Comparison of ENCODE assay signal across 7 cellular contexts in the genomic region with DNA sequence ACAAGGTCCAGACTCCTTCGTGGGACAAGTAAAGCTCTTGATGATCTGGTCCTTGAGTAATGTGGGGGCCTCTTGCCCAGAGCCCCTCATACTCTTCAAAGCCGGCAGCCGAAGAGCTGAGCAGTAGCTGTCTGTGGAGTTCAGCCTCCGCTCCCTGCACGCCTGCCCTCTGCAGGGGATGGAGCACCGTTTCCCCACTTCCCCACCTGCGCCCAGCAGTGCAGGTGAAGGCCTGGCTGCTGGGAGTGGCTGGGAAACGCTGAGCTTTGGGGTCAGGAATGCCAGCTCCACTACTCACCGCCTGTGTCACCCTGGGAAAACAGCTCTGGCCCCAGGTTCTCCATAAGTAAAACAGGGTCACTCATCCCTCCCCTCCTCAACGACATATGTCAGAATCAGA. TPM values are rescaled to one million over a fixed set of nuclear protein-coding genes. Genes with fewer than 3 reads are reported as not detected.
DNase-seq lines count a peak whose midpoint lies in the region; ATAC-seq and TF ChIP-seq lines count a peak whose summit lies in the region.
"Not testable (repeated sequence)": the region's sequence is repeated elsewhere in the genome, so short reads cannot be mapped to it uniquely, and the experiment has no call there.

No MANE protein-coding gene starts in this region.

- H2BK15ac ChIP-seq in mesendoderm (replicated peaks; ENCODE audit: low read depth): not testable (repeated sequence)

- peak overlapping the region; percentile 74 for H3K4me2 ChIP-seq in mammary epithelial cell (ENCODE audit: insufficient read depth, low read depth, low read length)
- peak overlapping the region; percentile 27 for H3K4me2 ChIP-seq in mesendoderm (ENCODE audit: low read length)

- not testable (repeated sequence) for H3K9me3 ChIP-seq in HUES64 (ENCODE audit: insufficient read depth, low read depth, low read length); mammary epithelial cell (replicated peaks; ENCODE audit: insufficient read depth, low read length); sigmoid colon

- in situ Hi-C loops in mammary epithelial cell (cut with MboI; ENCODE audit: low sequenced_read_pairs in 2 of 2): loop anchor here (25.0 kb wide), 4 partner anchors 102 to 502 kb away; a partner anchor contains a TSS

- H2BK120ac ChIP-seq in mesendoderm (ENCODE audit: low read depth, low read length): not testable (repeated sequence)

- not testable (repeated sequence) for H4K8ac ChIP-seq in mesendoderm (ENCODE audit: low read depth, low read length)

- H3K18ac ChIP-seq in mesendoderm (ENCODE audit: low read length): not testable (repeated sequence)

- intact Hi-C loops in activated B cell treated with CpG ODN at 0.5 μM for 24 hours (cut with micrococcal nuclease); mammary epithelial cell (cut with micrococcal nuclease); Right ventricle myocardium superior (cut with DNase I); sigmoid colon (cut with DNase I): not testable (repeated sequence)

- H3K4me3 ChIP-seq in HUES64 (ENCODE audit: low read length): peak overlapping the region; percentile 59
- H3K4me3 ChIP-seq in mammary epithelial cell (replicated peaks in 1 of 3; ENCODE audit: insufficient read depth in 1 of 3, low read depth in 2 of 3, low read length in 3 of 3): peak overlapping the region in 1 of 3 experiments; percentile 47
- not testable (repeated sequence) for H3K4me3 ChIP-seq in mesendoderm (ENCODE audit: low read length)
- peak overlapping the region; percentile 33 to 55 (median 54) for H3K4me3 ChIP-seq in sigmoid colon

- H4K5ac ChIP-seq in mesendoderm (ENCODE audit: low read length): not testable (repeated sequence)

- not testable (repeated sequence) for H2BK5ac ChIP-seq in mesendoderm (ENCODE audit: low read length)

- POLR2A ChIA-PET in activated B cell treated with CpG ODN at 0.5 μM for 24 hours (lab: Charles Lee): interaction anchor here (0.6 kb wide), 1 partner anchor 477 kb away, joined by 3 read pairs; no protein-coding TSS in a partner anchor

- H3K56ac ChIP-seq in mesendoderm (ENCODE audit: low read length): peak overlapping the region; percentile 56

- H3K27ac Mint-ChIP-seq in activated B cell treated with CpG ODN at 0.5 μM for 24 hours: not testable (repeated sequence)

- H3K9me3 Mint-ChIP-seq in activated B cell treated with CpG ODN at 0.5 μM for 24 hours: not testable (repeated sequence)

- dilution Hi-C loops in mammary epithelial cell (cut with HindIII; ENCODE audit: low sequenced_read_pairs): loop anchor here (25.0 kb wide), 1 partner anchor 152 kb away; no protein-coding TSS in a partner anchor

- not testable (repeated sequence) for H3K27me3 ChIP-seq in HUES64 (ENCODE audit: insufficient read depth, low read length); mammary epithelial cell (ENCODE audit: insufficient read depth, low read length); mesendoderm (ENCODE audit: insufficient read depth, low read length, poor library complexity); sigmoid colon

- not testable (repeated sequence) for H3K27ac ChIP-seq in HUES64 (ENCODE audit: low read depth, low read length); mammary epithelial cell (ENCODE audit: insufficient read depth, low read depth, low read length); mesendoderm (ENCODE audit: low read depth, low read length)
- peak overlapping the region; percentile 76 to 83 (median 80) for H3K27ac ChIP-seq in sigmoid colon

- BruUV-seq in mammary epithelial cell (replicated peaks; lab: Mats Ljungman, UMichigan): TSS peak; percentile 72

- not testable (repeated sequence) for H3K4me1 Mint-ChIP-seq in activated B cell treated with CpG ODN at 0.5 μM for 24 hours

- not testable (repeated sequence) for H3K79me2 ChIP-seq in mammary epithelial cell (ENCODE audit: insufficient read depth, low read length); mesendoderm (ENCODE audit: control insufficient read depth, insufficient read depth, low read length)

- not testable (repeated sequence) for TF ChIP-seq EP300 in sigmoid colon (IDR thresholded peaks at IDR 0.05)

- H3K23ac ChIP-seq in mesendoderm (ENCODE audit: low read length): not testable (repeated sequence)

- TF ChIP-seq CTCF in activated B cell treated with CpG ODN at 0.5 μM for 24 hours (IDR thresholded peaks at IDR 0.05); mammary epithelial cell (conservative IDR thresholded peaks at IDR 0.05 in 1 of 2, IDR thresholded peaks at IDR 0.05 in 1 of 2; ENCODE audit: extremely low read depth in 1 of 2, insufficient read depth in 1 of 2, low read depth in 1 of 2, low read length in 2 of 2); sigmoid colon (IDR thresholded peaks at IDR 0.05): not testable (repeated sequence)

- ATAC-seq in GM18909 (IDR thresholded peaks at IDR 0.05; ENCODE audit: poor library complexity, unreplicated experiment) (peak; percentile 2), Right ventricle myocardium superior (ENCODE audit: poor library complexity) (peak; percentile 22)
- ATAC-seq in activated B cell treated with CpG ODN at 0.5 μM for 24 hours (ENCODE audit: low read depth): not testable (repeated sequence)

- H3K36me3 ChIP-seq in HUES64 (ENCODE audit: insufficient read depth, low read length); mammary epithelial cell (ENCODE audit: insufficient read depth, low read length); mesendoderm (ENCODE audit: control insufficient read depth, insufficient read depth, low read length); sigmoid colon: not testable (repeated sequence)

- TF ChIP-seq POLR2A in sigmoid colon (IDR thresholded peaks at IDR 0.05): not testable (repeated sequence)

- H3K79me1 ChIP-seq in mesendoderm (ENCODE audit: low read length): not testable (repeated sequence)

- H3K4me3 Mint-ChIP-seq in activated B cell treated with CpG ODN at 0.5 μM for 24 hours: peak overlapping the region; percentile 78

- not testable (repeated sequence) for H2AK5ac ChIP-seq in mesendoderm (ENCODE audit: low read length)

- H4K20me1 ChIP-seq in mammary epithelial cell (ENCODE audit: insufficient read depth, low read length): not testable (repeated sequence)

- H3K4ac ChIP-seq in mesendoderm (ENCODE audit: low read depth, low read length): not testable (repeated sequence)

- H2AFZ ChIP-seq in mammary epithelial cell (ENCODE audit: low read depth, low read length): peak overlapping the region; percentile 86

- H3K4me1 ChIP-seq in HUES64 (ENCODE audit: insufficient read depth, low read length); mammary epithelial cell (ENCODE audit: insufficient read depth, low read length); mesendoderm (ENCODE audit: control insufficient read depth, low read depth, low read length); sigmoid colon: not testable (repeated sequence)

- WGBS in HUES64: 18% methylated on average over 10 of the region's 10 CpGs
- WGBS in mammary epithelial cell (ENCODE audit: low coverage, missing lambda C conversion rate): 13% methylated on average over 4 of the region's 10 CpGs
- no CpG with 5 or more reads among the region's 10 CpGs for WGBS in mesendoderm (ENCODE audit: extremely low coverage, insufficient coverage, low lambda C conversion rate)
- 9 to 15% methylated on average over 10 of the region's 10 CpGs for WGBS in sigmoid colon, 2 donors

- H3K36me3 Mint-ChIP-seq in activated B cell treated with CpG ODN at 0.5 μM for 24 hours (ENCODE audit: low read depth): not testable (repeated sequence)

- DNase-seq in activated B cell treated with CpG ODN at 0.5 μM for 24 hours, Right ventricle myocardium superior, sigmoid colon: not testable (repeated sequence)
- peak; percentile 41 for DNase-seq in mammary epithelial cell
- DNase-seq in mesendoderm: peak; percentile 56

- CTCF ChIA-PET in activated B cell treated with CpG ODN at 0.5 μM for 24 hours (lab: Charles Lee): interaction anchor here (1.3 kb wide), 1 partner anchor 17 kb away, joined by 5 read pairs; no protein-coding TSS in a partner anchor
- CTCF ChIA-PET in mammary epithelial cell (lab: Charles Lee; ENCODE audit: low non-redundant PET): interaction anchor here (0.6 kb wide), 1 partner anchor 17 kb away, joined by 4 read pairs; no protein-coding TSS in a partner anchor

- H3K27me3 Mint-ChIP-seq in activated B cell treated with CpG ODN at 0.5 μM for 24 hours: peaks cover 16% of the 10 kb centered on the region

- not testable (repeated sequence) for H3K9ac ChIP-seq in HUES64 (ENCODE audit: low read depth, low read length); mesendoderm (ENCODE audit: low read length)
- peak overlapping the region; percentile 58 for H3K9ac ChIP-seq in mammary epithelial cell (ENCODE audit: insufficient read depth, low read length)

RNA-seq across cellular contexts. Expression of a gene that starts 18.2 kb away (rescaled TPM):
- 1.2 TPM for polyA plus RNA-seq in HUES64 (2013, experiment 1 of 2)
- 3.7 TPM for polyA plus RNA-seq in HUES64 (2013, experiment 2 of 2)
- 54.0 and 57.2 TPM in 2 replicates for total RNA-seq in activated B cell treated with CpG ODN at 0.5 μM for 24 hours
- total RNA-seq in mammary epithelial cell: 10 to 100 TPM; 37.0 to 45.0 TPM
- polyA plus RNA-seq in mammary epithelial cell: 2.2 TPM
- 12.3 TPM for polyA minus RNA-seq in mammary epithelial cell
- total RNA-seq in Right ventricle myocardium superior: 4.9 TPM
- 1.2 TPM for polyA plus RNA-seq in mesendoderm (2013, experiment 1 of 2)
- polyA plus RNA-seq in mesendoderm (2013, experiment 2 of 2): 1.2 TPM
- 10 to 100 TPM; 28.8 to 56.5 (median 33.6) TPM for total RNA-seq in sigmoid colon
- 1 to 10 TPM in 1 of 3 donors, under 1 TPM in 1, not detected in 1; 0.92 to 7.4 TPM for polyA plus RNA-seq in sigmoid colon

RNA-seq across cellular contexts. Expression of a gene that starts 24.9 kb away (rescaled TPM):
- polyA plus RNA-seq in HUES64 (2013, experiment 1 of 2): not detected
- 0.13 TPM for polyA plus RNA-seq in HUES64 (2013, experiment 2 of 2)
- total RNA-seq in activated B cell treated with CpG ODN at 0.5 μM for 24 hours (4.5 and 4.9 TPM in 2 replicates), mammary epithelial cell (10 to 100 TPM in 1 of 2 donors, 1 to 10 TPM in 1; 2.7 to 13.0 TPM), Right ventricle myocardium superior (6.4 TPM), sigmoid colon (1 to 10 TPM in 3 of 4 donors, under 1 TPM in 1; 0.33 to 4.9 (median 3.1) TPM)
- polyA plus RNA-seq in mammary epithelial cell (not detected), sigmoid colon (1 to 10 TPM in 1 of 3 donors, under 1 TPM in 2; 0.23 to 5.1 (median 0.60) TPM)
- not detected for polyA minus RNA-seq in mammary epithelial cell
- 0.28 TPM for polyA plus RNA-seq in mesendoderm (2013, experiment 1 of 2)
- polyA plus RNA-seq in mesendoderm (2013, experiment 2 of 2): 0.39 TPM
